1 cellular context compared by ENCODE assay signal in the genomic region with DNA sequence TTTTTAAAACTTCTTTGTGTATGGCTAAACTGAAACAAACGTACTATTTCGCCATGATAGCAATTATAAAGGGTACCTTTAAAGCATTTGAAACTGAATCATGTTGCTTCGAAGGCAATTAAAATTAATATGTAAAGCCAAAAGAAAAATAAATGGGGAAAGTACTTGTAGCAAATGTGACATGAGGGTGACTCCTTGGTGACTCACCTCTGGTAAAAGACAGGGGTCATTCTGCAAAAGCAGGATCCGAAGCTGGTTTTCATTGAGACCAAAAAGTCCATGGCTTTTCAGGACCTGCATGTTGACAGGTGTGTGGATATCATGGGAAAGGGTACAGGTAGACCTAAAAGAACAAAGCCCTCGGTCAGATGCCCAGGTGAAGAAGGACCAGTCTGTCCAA.
TF ChIP-seq lines count a peak whose summit lies in the region.

No MANE protein-coding gene starts in this region.

TF ChIP-seq in H1, 55 proteins besides CTCF, POLR2A, EP300 and RAD21 (continued from another document):
- TF ChIP-seq MAFK (IDR thresholded peaks at IDR 0.05; ENCODE audit: low read depth, low read length), result no peak
- TF ChIP-seq RXRA (IDR thresholded peaks at IDR 0.05; ENCODE audit: insufficient read depth, low read depth, low read length), result no peak
- no peak for TF ChIP-seq SAP30 (IDR thresholded peaks at IDR 0.05; ENCODE audit: insufficient read depth, insufficient replicate concordance, low read length)
- TF ChIP-seq HDAC6 (IDR thresholded peaks at IDR 0.05; ENCODE audit: low read depth, low read length), result no peak
- no peak for TF ChIP-seq CEBPB (IDR thresholded peaks at IDR 0.05; ENCODE audit: low read depth, low read length)
- no peak for TF ChIP-seq PHF8 (conservative IDR thresholded peaks at IDR 0.05; ENCODE audit: low read depth, low read length)
- no peak for TF ChIP-seq TAF1 (IDR thresholded peaks at IDR 0.05; ENCODE audit: low read depth, low read length)
- no peak for TF ChIP-seq GTF2F1 (IDR thresholded peaks at IDR 0.05; ENCODE audit: borderline replicate concordance, low read depth, low read length)
- TF ChIP-seq SRF (IDR thresholded peaks at IDR 0.05; ENCODE audit: low read depth, low read length), result no peak
- TF ChIP-seq RBBP5 (IDR thresholded peaks at IDR 0.05; ENCODE audit: borderline replicate concordance, low read depth, low read length), result no peak
- no peak for TF ChIP-seq HDAC2 (IDR thresholded peaks at IDR 0.05; ENCODE audit: borderline replicate concordance in 1 of 2, low read depth in 2 of 2, low read length in 2 of 2)
- TF ChIP-seq SUZ12 (IDR thresholded peaks at IDR 0.05; ENCODE audit: low read length), result no peak
- no peak for TF ChIP-seq POU5F1 (IDR thresholded peaks at IDR 0.05; ENCODE audit: low read depth, low read length)
- no peak for TF ChIP-seq RNF2 (IDR thresholded peaks at IDR 0.05; ENCODE audit: borderline replicate concordance, low read depth, low read length, missing control alignments, poor library complexity, severe bottlenecking)
- TF ChIP-seq CBX8 (IDR thresholded peaks at IDR 0.05; ENCODE audit: borderline replicate concordance, low read depth, low read length), result no peak
- TF ChIP-seq CHD2 (IDR thresholded peaks at IDR 0.05; ENCODE audit: low read length), result no peak
- no peak for TF ChIP-seq ASH2L (IDR thresholded peaks at IDR 0.05; ENCODE audit: low read length)
- TF ChIP-seq NRF1 (IDR thresholded peaks at IDR 0.05; ENCODE audit: low read depth, low read length), result no peak
